Comparison of ENCODE assay signal across 31 cellular contexts in the genomic region with DNA sequence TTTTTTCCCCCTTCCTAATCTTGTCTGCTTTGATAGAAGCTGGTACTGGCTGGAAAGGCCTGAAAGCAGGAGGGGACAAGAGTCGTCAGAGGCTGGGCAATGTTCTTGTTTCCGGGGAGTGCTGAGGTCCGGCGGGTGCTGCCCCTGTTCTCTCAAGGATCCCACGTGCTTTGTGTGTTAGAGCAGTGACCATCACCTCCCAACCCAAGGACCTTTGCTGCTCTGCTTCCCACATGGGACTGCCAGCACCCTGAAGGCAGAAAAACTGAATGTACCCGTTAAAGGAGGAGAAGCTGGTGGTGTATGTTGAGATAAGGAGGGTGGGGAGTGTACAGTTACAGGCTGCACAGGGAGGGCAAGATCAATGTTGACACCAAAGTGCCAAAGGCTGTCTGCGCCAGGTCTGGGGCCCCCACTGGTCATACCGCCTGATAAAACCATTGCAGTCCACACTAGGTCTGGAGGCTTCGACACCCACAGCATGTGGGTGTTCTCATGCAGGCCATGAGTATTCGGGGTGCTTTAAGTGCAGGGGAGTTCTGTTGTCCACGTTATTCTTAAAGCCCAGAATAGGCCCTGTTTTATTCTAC. TPM values are rescaled to one million over a fixed set of nuclear protein-coding genes. Genes with fewer than 3 reads are reported as not detected.
"Had no signal": no experiment of that assay in that cellular context is flagged by ENCODE, and none has a peak within 500 bp of the region (broad histone marks: within the 10 kb centered on the region; RNA-seq: fewer than 3 reads in every experiment).

No MANE protein-coding gene starts in this region.

- ATAC-seq: esophagus mucosa; left lung; naive thymus-derived CD4-positive, alpha-beta T cell; T-cell had no signal

- H3K9me3 ChIP-seq: left lung, sigmoid colon, upper lobe of left lung had no signal

- H3K79me2 ChIP-seq: hepatocyte had no signal

- H3K9ac ChIP-seq: neural progenitor cell had no signal

- H3K27ac ChIP-seq: hepatocyte, left lung, neural progenitor cell, sigmoid colon, upper lobe of left lung had no signal

- H3K36me3 ChIP-seq: neural progenitor cell had no signal

- FAIRE-seq: frontal cortex, TTC549 had no signal

- H3K27me3 ChIP-seq: hepatocyte, left lung, neural progenitor cell, sigmoid colon, upper lobe of left lung had no signal

- H3K4me2 ChIP-seq: hepatocyte, neural progenitor cell, smooth muscle cell had no signal

- H2AFZ ChIP-seq: hepatocyte, neural progenitor cell had no signal

- H3K4me3 ChIP-seq: hepatocyte, left lung, lung, neural progenitor cell, sigmoid colon, smooth muscle cell, upper lobe of left lung had no signal

- H3K4me1 ChIP-seq: left lung, neural progenitor cell, upper lobe of left lung had no signal

- DNase-seq: activated CD4-positive, alpha-beta T cell treated with anti-CD3 and anti-CD28 coated beads for 4 hours; activated CD4-positive, alpha-beta T cell treated with anti-CD3 and anti-CD28 coated beads, Interleukin-2, amount 50 U/mL, for 48 hours; activated CD4-positive, CD25-positive, alpha-beta regulatory T cell; activated CD8-positive, alpha-beta memory T cell treated with anti-CD3 and anti-CD28 coated beads, Interleukin-2, amount 50 U/mL, for 48 hours; activated effector memory CD4-positive, alpha-beta T cell treated with Interleukin-2 at 50 U/mL for 16 hours; activated naive CD4-positive, alpha-beta T cell treated with anti-CD3 and anti-CD28 coated beads, Interleukin-2, amount 10 ng/mL, durations not matched to agents 7 days and 5 days; activated T-cell treated with anti-CD3 and anti-CD28 coated beads, Interleukin-2, amount 50 U/mL, for 48 hours; amygdala; caudate nucleus; dermis blood vessel endothelial cell; effector memory CD4-positive, alpha-beta T cell; glutamatergic neuron; kidney glomerular epithelial cell; left lung; naive thymus-derived CD4-positive, alpha-beta T cell; sigmoid colon; stimulated activated CD4-positive, alpha-beta T cell treated with anti-CD3 and anti-CD28 coated beads, Interleukin-15, amount 100 ng/mL, for 24 hours; stimulated activated naive CD4-positive, alpha-beta T cell; T-cell; upper lobe of left lung had no signal

RNA-seq across cellular contexts. Expression of a gene that starts 15.0 kb away (rescaled TPM):
- total RNA-seq: activated CD8-positive, alpha-beta memory T cell treated with anti-CD3 and anti-CD28 coated beads for 36 hours; dermis blood vessel endothelial cell; esophagus mucosa; hepatocyte; left lung; lung; naive thymus-derived CD4-positive, alpha-beta T cell; omental fat pad; renal cortical epithelial cell; sigmoid colon; smooth muscle cell; T-cell; upper lobe of left lung had no signal
- polyA plus RNA-seq: hepatocyte; lung; naive thymus-derived CD4-positive, alpha-beta T cell; sigmoid colon; smooth muscle cell; thymus had no signal
